In genomic region chr20:11891081-11891826, GRCh38 we compare ENCODE assay signal across 1 cellular context.
A peak's percentile ranks its signal among the peaks of the same experiment; 100 is the strongest.
TF ChIP-seq lines count a peak whose summit lies in the region.

No MANE protein-coding gene starts in this region.

TF ChIP-seq in HepG2, 621 proteins besides CTCF, POLR2A, EP300 and RAD21 (continued from another document):
- TF ChIP-seq ARID3A (IDR thresholded peaks at IDR 0.05; ENCODE audit: low read depth, low read length) (no peak), ZNF780A (CRISPR knock-in tag; IDR thresholded peaks at IDR 0.05) (no peak), GLMP (CRISPR knock-in tag; IDR thresholded peaks at IDR 0.05; ENCODE audit: borderline replicate concordance) (no peak), AGO2 (optimal IDR thresholded peaks at IDR 0.05; ENCODE audit: low read depth, low read length) (peak; percentile 86)
